Comparison of ENCODE assay signal across 27 cellular contexts in the genomic region with DNA sequence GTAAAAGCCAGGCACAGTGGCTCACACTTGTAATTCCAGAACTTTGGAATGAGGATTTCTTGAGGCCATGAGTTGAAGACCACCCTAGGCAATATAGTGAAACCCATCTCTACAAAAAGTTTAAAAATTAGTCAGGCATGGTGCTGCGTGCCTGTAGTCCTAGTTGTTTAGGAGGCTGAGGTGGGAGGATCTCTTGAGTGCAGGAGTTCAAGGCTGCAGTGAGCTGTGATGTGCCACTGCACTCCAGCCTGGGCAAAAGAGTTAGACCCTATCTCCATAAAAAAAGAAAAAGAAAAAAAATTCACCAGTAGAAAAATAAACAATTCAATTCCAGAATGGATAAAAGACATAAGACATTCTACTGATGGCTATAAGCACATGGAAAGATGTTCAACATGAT.
"Had no signal": no experiment of that assay in that cellular context is flagged by ENCODE, and none has a peak within 500 bp of the region (broad histone marks: within the 10 kb centered on the region; RNA-seq: fewer than 3 reads in every experiment).

No MANE protein-coding gene starts in this region.

- H3K27me3 ChIP-seq: stomach, suprapubic skin, testis, thyroid gland, tibial artery, tibial nerve, transverse colon, upper lobe of left lung, upper lobe of right lung, uterus, vagina had no signal

- H3K27ac ChIP-seq: stomach, suprapubic skin, testis, thoracic aorta, thyroid gland, tibial artery, tibial nerve, transverse colon, upper lobe of left lung, upper lobe of right lung, uterus, vagina had no signal

- H3K4me3 ChIP-seq: stomach, suprapubic skin, testis, thoracic aorta, thyroid gland, tibial artery, tibial nerve, transverse colon, upper lobe of left lung, upper lobe of right lung, uterus, vagina had no signal

- H3K9me3 ChIP-seq: stomach, suprapubic skin, testis, thoracic aorta, thyroid gland, transverse colon, upper lobe of left lung, upper lobe of right lung, uterus, vagina had no signal

- H3K36me3 ChIP-seq: stomach, suprapubic skin, thoracic aorta, thyroid gland, tibial artery, tibial nerve, transverse colon, upper lobe of left lung, upper lobe of right lung, uterus, vagina had no signal

- H3K4me1 ChIP-seq: stomach, suprapubic skin, testis, thyroid gland, tibial artery, tibial nerve, upper lobe of left lung, upper lobe of right lung, uterus, vagina had no signal

- ATAC-seq: stimulated activated effector memory CD8-positive, alpha-beta T cell treated with anti-CD3 and anti-CD28 coated beads, Interleukin-12 subunit alpha, Interleukin-12 subunit beta, amount 100 ng/mL, for 72 hours; stimulated activated memory B cell treated with anti-CD40 and anti-IgM and Interleukin-4, amounts not matched to agents 10 μg/mL and 1 μg/mL and 100 μg/mL, for 72 hours; stimulated activated naive B cell treated with anti-CD40 and anti-IgM and Interleukin-4, amounts not matched to agents 10 μg/mL and 1 μg/mL and 100 μg/mL, for 72 hours; stimulated activated naive CD8-positive, alpha-beta T cell treated with anti-CD3 and anti-CD28 coated beads, Interleukin-15, amount 100 ng/mL, for 72 hours; stimulated activated naive CD8-positive, alpha-beta T cell treated with anti-CD3 and anti-CD28 coated beads, Interleukin-15, Interleukin-2, amounts not matched to agents 100 U/mL and 50 U/mL, for 24 hours; upper lobe of right lung had no signal

- FAIRE-seq: urothelium cell line had no signal

- DNase-seq: stimulated activated CD4-positive, alpha-beta T cell treated with anti-CD3 and anti-CD28 coated beads, Interleukin-2, amount 100 ng/mL, for 48 hours; stimulated activated CD4-positive, alpha-beta T cell treated with anti-CD3 and anti-CD28 coated beads, Interleukin-4, amount 100 ng/mL, for 1 hour; stimulated activated CD4-positive, alpha-beta T cell treated with anti-CD3 and anti-CD28 coated beads, Interleukin-4, amount 100 ng/mL, for 24 hours; stimulated activated CD4-positive, alpha-beta T cell treated with anti-CD3 and anti-CD28 coated beads, Interleukin-4, amount 100 ng/mL, for 4 hours; stimulated activated CD8-positive, alpha-beta memory T cell treated with anti-CD3 and anti-CD28 coated beads, Interleukin-4, amount 100 ng/mL, for 48 hours; stimulated activated naive B cell treated with anti-CD40 and anti-IgM and Interleukin-4, amounts not matched to agents 10 μg/mL and 1 μg/mL and 100 μg/mL, for 72 hours; stimulated activated naive CD4-positive, alpha-beta T cell; stimulated activated naive CD4-positive, alpha-beta T cell treated with Interleukin-2 at 50 U/mL for 16 hours; stimulated activated naive CD8-positive, alpha-beta T cell treated with anti-CD3 and anti-CD28 coated beads, Interleukin-15, amount 100 ng/mL, for 72 hours; stimulated activated naive CD8-positive, alpha-beta T cell treated with anti-CD3 and anti-CD28 coated beads, Interleukin-15, Interleukin-2, amounts not matched to agents 100 U/mL and 50 U/mL, for 24 hours; stomach; substantia nigra; testis; thyroid gland; tibial artery; transverse colon; trophoblast cell; upper lobe of left lung; upper lobe of right lung; uterus had no signal
